8 cellular contexts compared by ENCODE assay signal in genomic region chr12:40692617-40693502, GRCh38. TPM values are rescaled to one million over a fixed set of nuclear protein-coding genes. Genes with fewer than 3 reads are reported as not detected.
DNase-seq lines count a peak whose midpoint lies in the region; ATAC-seq, FAIRE-seq and TF ChIP-seq lines count a peak whose summit lies in the region.

No MANE protein-coding gene starts in this region.

- no peak for FAIRE-seq in A549 (lab: Jason Lieb, UNC)
- no peak for FAIRE-seq in small intestine (lab: Jason Lieb, UNC)

- TF ChIP-seq CTCF in A549 (IDR thresholded peaks at IDR 0.05) (no peak), coronary artery (IDR thresholded peaks at IDR 0.05) (no peak)

- CTCF ChIA-PET in A549 (lab: Yijun Ruan, JAX): interaction anchor here (1.3 kb wide), 1 partner anchor 24 kb away, joined by 3 read pairs; no protein-coding TSS in a partner anchor

- H3K4me3 ChIP-seq in A549 (peak overlapping the region; percentile 91), coronary artery (peak overlapping the region; percentile 62), mucosa of rectum (ENCODE audit: low read length in 2 of 2) (peak overlapping the region; percentile 62 to 63), small intestine (ENCODE audit: low read depth in 1 of 2, low read length in 2 of 2) (no peak overlapping the region)

- H3K27ac ChIP-seq in A549: peak overlapping the region; percentile 75 to 93
- no peak overlapping the region for H3K27ac ChIP-seq in coronary artery
- no peak overlapping the region for H3K27ac ChIP-seq in mucosa of rectum (ENCODE audit: low read depth in 2 of 2, low read length in 2 of 2)
- H3K27ac ChIP-seq in small intestine (ENCODE audit: low read depth in 1 of 2, low read length in 1 of 2): no peak overlapping the region

- H3K9me3 ChIP-seq in A549: no peaks in the 10 kb centered on the region
- H3K9me3 ChIP-seq in mucosa of rectum (ENCODE audit: control insufficient read depth in 2 of 2, low read length in 2 of 2): no peaks in the 10 kb centered on the region
- H3K9me3 ChIP-seq in small intestine (ENCODE audit: control insufficient read depth, low read depth): no peaks in the 10 kb centered on the region

- peak overlapping the region; percentile 80 for H3K4me2 ChIP-seq in A549

- no peak overlapping the region for H3K9ac ChIP-seq in mucosa of rectum (ENCODE audit: low read depth in 1 of 2, low read length in 2 of 2)

- peaks cover 62% of the 10 kb centered on the region for H3K4me1 ChIP-seq in A549
- no peaks in the 10 kb centered on the region for H3K4me1 ChIP-seq in mucosa of rectum (ENCODE audit: control insufficient read depth in 2 of 2, insufficient read depth in 2 of 2, low read length in 2 of 2)
- no peaks in the 10 kb centered on the region for H3K4me1 ChIP-seq in small intestine (ENCODE audit: control insufficient read depth in 2 of 2, insufficient read depth in 1 of 2, low read depth in 1 of 2, low read length in 1 of 2)

- no peak; the same call in 1 of the 2 replicates for TF ChIP-seq POLR2A in A549 (IDR thresholded peaks at IDR 0.05; ENCODE audit: low read length)

- POLR2A ChIA-PET in A549 (lab: Yijun Ruan, JAX): interaction anchor here (0.5 kb wide), 1 partner anchor 14 kb away, joined by 4 read pairs; no protein-coding TSS in a partner anchor

- no peaks in the 10 kb centered on the region for H3K36me3 ChIP-seq in mucosa of rectum (ENCODE audit: control insufficient read depth in 2 of 2, insufficient read depth in 2 of 2, low read length in 2 of 2)
- no peaks in the 10 kb centered on the region for H3K36me3 ChIP-seq in small intestine (ENCODE audit: control insufficient read depth in 2 of 2, insufficient read depth in 2 of 2, low read length in 2 of 2)

- DNase-seq in A549 (ENCODE audit: low read depth in 1 of 2, low spot score in 1 of 2): peak; percentile 36 to 65
- DNase-seq in coronary artery (ENCODE audit: low spot score): no peak
- no peak for DNase-seq in small intestine
- no peak for DNase-seq in activated CD4-positive, alpha-beta T cell treated with anti-CD3 and anti-CD28 coated beads for 4 hours
- no peak for DNase-seq in AML-193 (lab: John Stamatoyannopoulos, UW)

- no peak for TF ChIP-seq EP300 in A549 (IDR thresholded peaks at IDR 0.05)

- ATAC-seq in A549 (peak; percentile 66 to 70), HG02938 (IDR thresholded peaks at IDR 0.05; ENCODE audit: unreplicated experiment) (peak; percentile 40), GM19328 (IDR thresholded peaks at IDR 0.05; ENCODE audit: unreplicated experiment) (no peak)

- TF ChIP-seq RAD21 in A549 (conservative IDR thresholded peaks at IDR 0.05 in 1 of 2, IDR thresholded peaks at IDR 0.05 in 1 of 2): no peak

- H3K27me3 ChIP-seq in mucosa of rectum (ENCODE audit: control insufficient read depth in 2 of 2, insufficient read depth in 2 of 2, low read length in 2 of 2) (peaks cover 6 to 7% of the 10 kb centered on the region in 2 donors), small intestine (ENCODE audit: control insufficient read depth in 2 of 2, insufficient read depth in 2 of 2, low read length in 2 of 2) (peaks cover 0 to 9% of the 10 kb centered on the region in 2 donors)

- 1% methylated on average over 36 of the region's 56 CpGs for WGBS in A549 (ENCODE audit: missing lambda C conversion rate)
- WGBS in small intestine, 3 donors: 3 to 8% (median 6%) methylated on average over 39 to 56 of the region's 56 CpGs

TF ChIP-seq in A549, 52 proteins besides CTCF, POLR2A, EP300 and RAD21:
- TF ChIP-seq PBX3 (IDR thresholded peaks at IDR 0.05): no peak
- TF ChIP-seq HOXB13 (CRISPR knock-in tag; IDR thresholded peaks at IDR 0.05; ENCODE audit: low read depth): no peak
- no peak for TF ChIP-seq HOXA7 (CRISPR knock-in tag; IDR thresholded peaks at IDR 0.05)
- no peak for TF ChIP-seq ELK1 (IDR thresholded peaks at IDR 0.05; ENCODE audit: low read depth, low read length)
- no peak for TF ChIP-seq ZSCAN20 (CRISPR knock-in tag; IDR thresholded peaks at IDR 0.05)
- TF ChIP-seq RNF2 (IDR thresholded peaks at IDR 0.05; ENCODE audit: borderline replicate concordance, low read depth): no peak
- TF ChIP-seq USF2 (IDR thresholded peaks at IDR 0.05): no peak
- TF ChIP-seq PHF8 (IDR thresholded peaks at IDR 0.05; ENCODE audit: borderline replicate concordance, low read depth): no peak; the same call in 1 of the 2 replicates
- TF ChIP-seq FOXS1 (CRISPR knock-in tag; IDR thresholded peaks at IDR 0.05): no peak
- no peak for TF ChIP-seq RFX5 (IDR thresholded peaks at IDR 0.05)
- peak in 1 of 2 experiments; percentile 23; a peak in 1 of 5 replicates for TF ChIP-seq JUN (IDR thresholded peaks at IDR 0.05)
- TF ChIP-seq MAX (IDR thresholded peaks at IDR 0.05): peak; percentile 50
- no peak for TF ChIP-seq KDM1A (IDR thresholded peaks at IDR 0.05; ENCODE audit: low read depth)
- no peak for TF ChIP-seq CBX8 (IDR thresholded peaks at IDR 0.05)

RNA-seq across cellular contexts. Expression of gene CNTN1, which starts 0.6 kb away (rescaled TPM):
- polyA plus RNA-seq in A549 (2011; rRNA removed) (175 and 186 TPM in 2 replicates), A549 (2017; fragmentation: RNase III; extraction: RNeasy Plus Mini Kit Qiagen cat#74134 plus additional on column Dnase treatment) (59.0 to 71.1 TPM (median 69.7 TPM) in 3 replicates), small intestine (1 to 10 TPM in 1 of 3 donors, under 1 TPM in 2; under 0.01 to 1.6 (median 0.88) TPM)
- polyA plus RNA-seq in A549 (2012; cell fraction: cytosol; rRNA removed): 10.0 and 10.1 TPM in 2 replicates
- polyA plus RNA-seq in A549 (2012; cell fraction: nucleus; rRNA removed): 10.5 and 11.8 TPM in 2 replicates
- 112 and 116 TPM in 2 replicates for polyA minus RNA-seq in A549 (2011; rRNA and poly(A)+ RNA removed)

Comparison
In these comparisons a context has a peak if more than half of its experiments do, and no peak if none do; other contexts are left out.
1. DNase-seq: peak in A549 (2 of 2); none in coronary artery (single experiment), small intestine (single experiment), activated CD4-positive, alpha-beta T cell treated with anti-CD3 and anti-CD28 coated beads for 4 hours (0 of 2) and AML-193 (0 of 2).
2. H3K27ac ChIP-seq: peak in A549 (2 of 2); none in coronary artery (0 of 2), mucosa of rectum (0 of 2) and small intestine (0 of 2).
3. H3K4me3 ChIP-seq: peak in A549 (single experiment), coronary artery (single experiment) and mucosa of rectum (2 of 2); none in small intestine (0 of 2).
4. RNA of gene CNTN1, which starts 0.6 kb away (polyA plus RNA-seq): 10.0 to 186 TPM in A549; under 0.01 to 1.6 TPM in small intestine; every median in the first group is over 4 times any median in the second.